ENCODE assay signal across 1 cellular context in the genomic region with DNA sequence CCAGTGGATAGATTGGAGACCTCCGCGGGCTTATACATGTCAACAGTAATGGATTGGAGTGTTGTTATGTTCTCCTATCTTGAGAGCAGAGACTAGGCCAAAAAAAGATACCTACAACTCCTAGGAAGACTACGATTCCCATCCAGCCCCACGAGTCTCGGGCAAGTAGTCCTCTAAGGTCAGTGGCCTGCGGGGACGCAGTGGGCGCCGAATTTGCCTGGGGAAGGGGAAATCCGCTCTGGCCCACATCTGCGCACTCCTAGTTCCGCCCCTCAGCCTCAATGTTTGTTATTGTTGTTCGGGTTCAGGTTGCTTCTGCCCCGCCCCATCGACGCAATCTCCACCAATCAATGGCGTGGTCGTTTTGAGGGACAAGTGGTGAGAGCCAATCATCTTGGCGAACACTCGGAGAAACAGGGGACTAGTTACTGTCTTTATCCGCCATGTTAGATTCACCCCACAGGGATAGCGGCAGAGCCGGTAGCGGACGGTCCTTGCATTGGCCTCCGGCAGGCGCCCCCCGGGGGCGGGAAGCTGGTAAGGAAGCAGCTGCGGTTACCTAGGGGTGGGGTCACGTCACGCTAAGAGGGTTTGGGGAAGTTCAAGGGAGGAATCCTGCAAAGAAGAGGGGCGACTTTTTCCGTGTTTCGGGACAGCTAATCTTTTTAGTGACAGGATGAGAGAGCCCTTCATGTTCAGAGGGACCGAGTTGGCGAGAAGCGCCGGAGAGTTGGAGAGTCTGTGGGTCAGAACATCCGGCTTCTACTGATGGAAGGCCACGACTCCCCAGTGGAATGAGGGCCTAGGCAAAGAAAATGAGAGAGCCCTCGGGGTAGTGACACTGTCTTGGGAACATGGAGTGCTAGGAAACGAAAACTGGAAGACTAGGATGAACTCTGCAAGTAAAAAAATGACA.
TF ChIP-seq lines count a peak whose summit lies in the region.

Gene NBR1, plus strand, starts transcription at position 449 of the 916 bp plus-strand sequence. CDS start 4,586 bp downstream, outside the sequence.

TF ChIP-seq in HepG2, 621 proteins besides CTCF, POLR2A, EP300 and RAD21 (continued from another document and continues in another):
- TF ChIP-seq, protein P1, sequence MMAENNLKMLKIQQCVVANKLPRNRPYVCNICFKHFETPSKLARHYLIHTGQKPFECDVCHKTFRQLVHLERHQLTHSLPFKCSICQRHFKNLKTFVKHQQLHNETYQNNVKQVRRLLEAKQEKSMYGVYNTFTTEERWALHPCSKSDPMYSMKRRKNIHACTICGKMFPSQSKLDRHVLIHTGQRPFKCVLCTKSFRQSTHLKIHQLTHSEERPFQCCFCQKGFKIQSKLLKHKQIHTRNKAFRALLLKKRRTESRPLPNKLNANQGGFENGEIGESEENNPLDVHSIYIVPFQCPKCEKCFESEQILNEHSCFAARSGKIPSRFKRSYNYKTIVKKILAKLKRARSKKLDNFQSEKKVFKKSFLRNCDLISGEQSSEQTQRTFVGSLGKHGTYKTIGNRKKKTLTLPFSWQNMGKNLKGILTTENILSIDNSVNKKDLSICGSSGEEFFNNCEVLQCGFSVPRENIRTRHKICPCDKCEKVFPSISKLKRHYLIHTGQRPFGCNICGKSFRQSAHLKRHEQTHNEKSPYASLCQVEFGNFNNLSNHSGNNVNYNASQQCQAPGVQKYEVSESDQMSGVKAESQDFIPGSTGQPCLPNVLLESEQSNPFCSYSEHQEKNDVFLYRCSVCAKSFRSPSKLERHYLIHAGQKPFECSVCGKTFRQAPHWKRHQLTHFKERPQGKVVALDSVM (CRISPR knock-in tag; IDR thresholded peaks at IDR 0.05) = no peak
- no peak for TF ChIP-seq ZNF10 (CRISPR knock-in tag; IDR thresholded peaks at IDR 0.05; ENCODE audit: borderline replicate concordance, low read depth)
- no peak for TF ChIP-seq TRIM24 (CRISPR knock-in tag; IDR thresholded peaks at IDR 0.05)
- TF ChIP-seq, protein P2, sequence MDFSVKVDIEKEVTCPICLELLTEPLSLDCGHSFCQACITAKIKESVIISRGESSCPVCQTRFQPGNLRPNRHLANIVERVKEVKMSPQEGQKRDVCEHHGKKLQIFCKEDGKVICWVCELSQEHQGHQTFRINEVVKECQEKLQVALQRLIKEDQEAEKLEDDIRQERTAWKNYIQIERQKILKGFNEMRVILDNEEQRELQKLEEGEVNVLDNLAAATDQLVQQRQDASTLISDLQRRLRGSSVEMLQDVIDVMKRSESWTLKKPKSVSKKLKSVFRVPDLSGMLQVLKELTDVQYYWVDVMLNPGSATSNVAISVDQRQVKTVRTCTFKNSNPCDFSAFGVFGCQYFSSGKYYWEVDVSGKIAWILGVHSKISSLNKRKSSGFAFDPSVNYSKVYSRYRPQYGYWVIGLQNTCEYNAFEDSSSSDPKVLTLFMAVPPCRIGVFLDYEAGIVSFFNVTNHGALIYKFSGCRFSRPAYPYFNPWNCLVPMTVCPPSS (IDR thresholded peaks at IDR 0.05) = no peak
- no peak for TF ChIP-seq HCFC1 (IDR thresholded peaks at IDR 0.05; ENCODE audit: low read depth, low read length)
- TF ChIP-seq, protein P3, sequence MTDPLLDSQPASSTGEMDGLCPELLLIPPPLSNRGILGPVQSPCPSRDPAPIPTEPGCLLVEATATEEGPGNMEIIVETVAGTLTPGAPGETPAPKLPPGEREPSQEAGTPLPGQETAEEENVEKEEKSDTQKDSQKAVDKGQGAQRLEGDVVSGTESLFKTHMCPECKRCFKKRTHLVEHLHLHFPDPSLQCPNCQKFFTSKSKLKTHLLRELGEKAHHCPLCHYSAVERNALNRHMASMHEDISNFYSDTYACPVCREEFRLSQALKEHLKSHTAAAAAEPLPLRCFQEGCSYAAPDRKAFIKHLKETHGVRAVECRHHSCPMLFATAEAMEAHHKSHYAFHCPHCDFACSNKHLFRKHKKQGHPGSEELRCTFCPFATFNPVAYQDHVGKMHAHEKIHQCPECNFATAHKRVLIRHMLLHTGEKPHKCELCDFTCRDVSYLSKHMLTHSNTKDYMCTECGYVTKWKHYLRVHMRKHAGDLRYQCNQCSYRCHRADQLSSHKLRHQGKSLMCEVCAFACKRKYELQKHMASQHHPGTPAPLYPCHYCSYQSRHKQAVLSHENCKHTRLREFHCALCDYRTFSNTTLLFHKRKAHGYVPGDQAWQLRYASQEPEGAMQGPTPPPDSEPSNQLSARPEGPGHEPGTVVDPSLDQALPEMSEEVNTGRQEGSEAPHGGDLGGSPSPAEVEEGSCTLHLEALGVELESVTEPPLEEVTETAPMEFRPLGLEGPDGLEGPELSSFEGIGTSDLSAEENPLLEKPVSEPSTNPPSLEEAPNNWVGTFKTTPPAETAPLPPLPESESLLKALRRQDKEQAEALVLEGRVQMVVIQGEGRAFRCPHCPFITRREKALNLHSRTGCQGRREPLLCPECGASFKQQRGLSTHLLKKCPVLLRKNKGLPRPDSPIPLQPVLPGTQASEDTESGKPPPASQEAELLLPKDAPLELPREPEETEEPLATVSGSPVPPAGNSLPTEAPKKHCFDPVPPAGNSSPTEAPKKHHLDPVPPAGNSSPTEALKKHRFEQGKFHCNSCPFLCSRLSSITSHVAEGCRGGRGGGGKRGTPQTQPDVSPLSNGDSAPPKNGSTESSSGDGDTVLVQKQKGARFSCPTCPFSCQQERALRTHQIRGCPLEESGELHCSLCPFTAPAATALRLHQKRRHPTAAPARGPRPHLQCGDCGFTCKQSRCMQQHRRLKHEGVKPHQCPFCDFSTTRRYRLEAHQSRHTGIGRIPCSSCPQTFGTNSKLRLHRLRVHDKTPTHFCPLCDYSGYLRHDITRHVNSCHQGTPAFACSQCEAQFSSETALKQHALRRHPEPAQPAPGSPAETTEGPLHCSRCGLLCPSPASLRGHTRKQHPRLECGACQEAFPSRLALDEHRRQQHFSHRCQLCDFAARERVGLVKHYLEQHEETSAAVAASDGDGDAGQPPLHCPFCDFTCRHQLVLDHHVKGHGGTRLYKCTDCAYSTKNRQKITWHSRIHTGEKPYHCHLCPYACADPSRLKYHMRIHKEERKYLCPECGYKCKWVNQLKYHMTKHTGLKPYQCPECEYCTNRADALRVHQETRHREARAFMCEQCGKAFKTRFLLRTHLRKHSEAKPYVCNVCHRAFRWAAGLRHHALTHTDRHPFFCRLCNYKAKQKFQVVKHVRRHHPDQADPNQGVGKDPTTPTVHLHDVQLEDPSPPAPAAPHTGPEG (CRISPR knock-in tag; IDR thresholded peaks at IDR 0.05) = peak; percentile 5; the same call in 1 of the 2 replicates
- TF ChIP-seq KDM2A (CRISPR knock-in tag; IDR thresholded peaks at IDR 0.05; ENCODE audit: borderline replicate concordance, low read depth) = no peak; the same call in none of the 2 replicates
- TF ChIP-seq ZNF777 (CRISPR knock-in tag; IDR thresholded peaks at IDR 0.05) = no peak
- TF ChIP-seq EHMT2 (IDR thresholded peaks at IDR 0.05; ENCODE audit: borderline replicate concordance, low read depth, low read length) = no peak
- TF ChIP-seq SRY (CRISPR knock-in tag; IDR thresholded peaks at IDR 0.05) = 0 out of 2 replicates have a peak, but pooled peaks have one; percentile 21
- TF ChIP-seq ZHX2 (IDR thresholded peaks at IDR 0.05; ENCODE audit: low read depth) = peak; percentile 88
- TF ChIP-seq ZHX2 (CRISPR knock-in tag; IDR thresholded peaks at IDR 0.05; ENCODE audit: borderline replicate concordance) = no peak
- TF ChIP-seq SNRNP70 (IDR thresholded peaks at IDR 0.05; ENCODE audit: low read depth, low read length) = no peak
- TF ChIP-seq ZNF672 (CRISPR knock-in tag; IDR thresholded peaks at IDR 0.05) = no peak
- no peak for TF ChIP-seq HOXA9 (CRISPR knock-in tag; IDR thresholded peaks at IDR 0.05; ENCODE audit: borderline replicate concordance)
- no peak for TF ChIP-seq ZNF121 (CRISPR knock-in tag; IDR thresholded peaks at IDR 0.05)
- no peak for TF ChIP-seq DPF2 (CRISPR knock-in tag; IDR thresholded peaks at IDR 0.05; ENCODE audit: borderline replicate concordance, low read depth)
- TF ChIP-seq, protein P4, sequence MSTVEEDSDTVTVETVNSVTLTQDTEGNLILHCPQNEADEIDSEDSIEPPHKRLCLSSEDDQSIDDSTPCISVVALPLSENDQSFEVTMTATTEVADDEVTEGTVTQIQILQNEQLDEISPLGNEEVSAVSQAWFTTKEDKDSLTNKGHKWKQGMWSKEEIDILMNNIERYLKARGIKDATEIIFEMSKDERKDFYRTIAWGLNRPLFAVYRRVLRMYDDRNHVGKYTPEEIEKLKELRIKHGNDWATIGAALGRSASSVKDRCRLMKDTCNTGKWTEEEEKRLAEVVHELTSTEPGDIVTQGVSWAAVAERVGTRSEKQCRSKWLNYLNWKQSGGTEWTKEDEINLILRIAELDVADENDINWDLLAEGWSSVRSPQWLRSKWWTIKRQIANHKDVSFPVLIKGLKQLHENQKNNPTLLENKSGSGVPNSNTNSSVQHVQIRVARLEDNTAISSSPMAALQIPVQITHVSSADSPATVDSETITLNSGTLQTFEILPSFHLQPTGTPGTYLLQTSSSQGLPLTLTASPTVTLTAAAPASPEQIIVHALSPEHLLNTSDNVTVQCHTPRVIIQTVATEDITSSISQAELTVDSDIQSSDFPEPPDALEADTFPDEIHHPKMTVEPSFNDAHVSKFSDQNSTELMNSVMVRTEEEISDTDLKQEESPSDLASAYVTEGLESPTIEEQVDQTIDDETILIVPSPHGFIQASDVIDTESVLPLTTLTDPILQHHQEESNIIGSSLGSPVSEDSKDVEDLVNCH (CRISPR knock-in tag; IDR thresholded peaks at IDR 0.05) = no peak
- TF ChIP-seq CENPT (CRISPR knock-in tag; IDR thresholded peaks at IDR 0.05; ENCODE audit: low read depth) = no peak
- peak; percentile 35; the same call in 1 of the 2 replicates for TF ChIP-seq ZNF280D (CRISPR knock-in tag; IDR thresholded peaks at IDR 0.05)
- no peak for TF ChIP-seq ZNF816 (CRISPR knock-in tag; IDR thresholded peaks at IDR 0.05; ENCODE audit: borderline replicate concordance)
- TF ChIP-seq ZNF75D (CRISPR knock-in tag; IDR thresholded peaks at IDR 0.05; ENCODE audit: borderline replicate concordance) = no peak
- 0 out of 2 replicates have a peak, but pooled peaks have one; percentile 23 for TF ChIP-seq ZNF839 (CRISPR knock-in tag; IDR thresholded peaks at IDR 0.05; ENCODE audit: borderline replicate concordance)
- TF ChIP-seq, protein P5, sequence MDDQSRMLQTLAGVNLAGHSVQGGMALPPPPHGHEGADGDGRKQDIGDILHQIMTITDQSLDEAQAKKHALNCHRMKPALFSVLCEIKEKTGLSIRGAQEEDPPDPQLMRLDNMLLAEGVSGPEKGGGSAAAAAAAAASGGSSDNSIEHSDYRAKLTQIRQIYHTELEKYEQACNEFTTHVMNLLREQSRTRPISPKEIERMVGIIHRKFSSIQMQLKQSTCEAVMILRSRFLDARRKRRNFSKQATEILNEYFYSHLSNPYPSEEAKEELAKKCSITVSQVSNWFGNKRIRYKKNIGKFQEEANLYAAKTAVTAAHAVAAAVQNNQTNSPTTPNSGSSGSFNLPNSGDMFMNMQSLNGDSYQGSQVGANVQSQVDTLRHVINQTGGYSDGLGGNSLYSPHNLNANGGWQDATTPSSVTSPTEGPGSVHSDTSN (CRISPR knock-in tag; IDR thresholded peaks at IDR 0.05; ENCODE audit: borderline replicate concordance) = no peak
